ENCODE assay signal across 1 cellular context in genomic region chr5:177176175-177176704, GRCh38.
TF ChIP-seq lines count a peak whose summit lies in the region.

No MANE protein-coding gene starts in this region.

TF ChIP-seq in WTC11, 78 proteins besides CTCF, POLR2A, EP300 and RAD21 (continued from another document):
- no peak for TF ChIP-seq ZNF671 (CRISPR knock-in tag; IDR thresholded peaks at IDR 0.05)
- no peak for TF ChIP-seq FOXJ3 (CRISPR knock-in tag; IDR thresholded peaks at IDR 0.05; ENCODE audit: borderline replicate concordance)
- TF ChIP-seq, protein P1, sequence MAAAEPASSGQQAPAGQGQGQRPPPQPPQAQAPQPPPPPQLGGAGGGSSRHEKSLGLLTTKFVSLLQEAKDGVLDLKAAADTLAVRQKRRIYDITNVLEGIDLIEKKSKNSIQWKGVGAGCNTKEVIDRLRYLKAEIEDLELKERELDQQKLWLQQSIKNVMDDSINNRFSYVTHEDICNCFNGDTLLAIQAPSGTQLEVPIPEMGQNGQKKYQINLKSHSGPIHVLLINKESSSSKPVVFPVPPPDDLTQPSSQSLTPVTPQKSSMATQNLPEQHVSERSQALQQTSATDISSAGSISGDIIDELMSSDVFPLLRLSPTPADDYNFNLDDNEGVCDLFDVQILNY (CRISPR knock-in tag; IDR thresholded peaks at IDR 0.05) = no peak
- no peak for TF ChIP-seq CREB1 (CRISPR knock-in tag; IDR thresholded peaks at IDR 0.05)
- no peak for TF ChIP-seq NR3C1 (CRISPR knock-in tag; conservative IDR thresholded peaks at IDR 0.05; ENCODE audit: low read depth)
- TF ChIP-seq, protein P2, sequence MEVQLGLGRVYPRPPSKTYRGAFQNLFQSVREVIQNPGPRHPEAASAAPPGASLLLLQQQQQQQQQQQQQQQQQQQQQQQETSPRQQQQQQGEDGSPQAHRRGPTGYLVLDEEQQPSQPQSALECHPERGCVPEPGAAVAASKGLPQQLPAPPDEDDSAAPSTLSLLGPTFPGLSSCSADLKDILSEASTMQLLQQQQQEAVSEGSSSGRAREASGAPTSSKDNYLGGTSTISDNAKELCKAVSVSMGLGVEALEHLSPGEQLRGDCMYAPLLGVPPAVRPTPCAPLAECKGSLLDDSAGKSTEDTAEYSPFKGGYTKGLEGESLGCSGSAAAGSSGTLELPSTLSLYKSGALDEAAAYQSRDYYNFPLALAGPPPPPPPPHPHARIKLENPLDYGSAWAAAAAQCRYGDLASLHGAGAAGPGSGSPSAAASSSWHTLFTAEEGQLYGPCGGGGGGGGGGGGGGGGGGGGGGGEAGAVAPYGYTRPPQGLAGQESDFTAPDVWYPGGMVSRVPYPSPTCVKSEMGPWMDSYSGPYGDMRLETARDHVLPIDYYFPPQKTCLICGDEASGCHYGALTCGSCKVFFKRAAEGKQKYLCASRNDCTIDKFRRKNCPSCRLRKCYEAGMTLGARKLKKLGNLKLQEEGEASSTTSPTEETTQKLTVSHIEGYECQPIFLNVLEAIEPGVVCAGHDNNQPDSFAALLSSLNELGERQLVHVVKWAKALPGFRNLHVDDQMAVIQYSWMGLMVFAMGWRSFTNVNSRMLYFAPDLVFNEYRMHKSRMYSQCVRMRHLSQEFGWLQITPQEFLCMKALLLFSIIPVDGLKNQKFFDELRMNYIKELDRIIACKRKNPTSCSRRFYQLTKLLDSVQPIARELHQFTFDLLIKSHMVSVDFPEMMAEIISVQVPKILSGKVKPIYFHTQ (CRISPR knock-in tag; IDR thresholded peaks at IDR 0.05) = no peak
- TF ChIP-seq TEAD1 (CRISPR knock-in tag; IDR thresholded peaks at IDR 0.05) = no peak
- no peak for TF ChIP-seq AFF4 (CRISPR knock-in tag; IDR thresholded peaks at IDR 0.05; ENCODE audit: borderline replicate concordance)
- no peak for TF ChIP-seq PRRX2 (CRISPR knock-in tag; IDR thresholded peaks at IDR 0.05)
- no peak for TF ChIP-seq RORB (CRISPR knock-in tag; IDR thresholded peaks at IDR 0.05)
- no peak for TF ChIP-seq CBFB (CRISPR knock-in tag; IDR thresholded peaks at IDR 0.05; ENCODE audit: low read depth)
- no peak for TF ChIP-seq ARID4B (CRISPR knock-in tag; IDR thresholded peaks at IDR 0.05; ENCODE audit: borderline replicate concordance)
- no peak for TF ChIP-seq PRDM15 (CRISPR knock-in tag; IDR thresholded peaks at IDR 0.05)
